ENCODE assay signal across 20 cellular contexts in genomic region chr13:104105418-104106355, GRCh38.
DNase-seq lines count a peak whose midpoint lies in the region; ATAC-seq, FAIRE-seq and TF ChIP-seq lines count a peak whose summit lies in the region.
"Had no signal": no experiment of that assay in that cellular context is flagged by ENCODE, and none has a peak within 500 bp of the region (broad histone marks: within the 10 kb centered on the region; RNA-seq: fewer than 3 reads in every experiment).

No MANE protein-coding gene starts in this region.

- ATAC-seq in esophagus mucosa: no peak
- ATAC-seq in stimulated activated naive CD8-positive, alpha-beta T cell treated with anti-CD3 and anti-CD28 coated beads, Interleukin-15, Interleukin-2, amounts not matched to agents 100 U/mL and 50 U/mL, for 24 hours: no peak

- H3K9me3 Mint-ChIP-seq in mesothelial cell of epicardium (peaks cover 22% of the 10 kb centered on the region), type B pancreatic cell (peaks cover 14% of the 10 kb centered on the region)

- H3K4me1 ChIP-seq in breast epithelium (no peaks in the 10 kb centered on the region), mammary epithelial cell (ENCODE audit: insufficient read depth, low read length) (no peaks in the 10 kb centered on the region), endothelial cell of umbilical vein (ENCODE audit: control insufficient read depth, extremely low read depth, insufficient read depth, low read length) (peaks cover 27% of the 10 kb centered on the region)

- H4K20me1 ChIP-seq in mammary epithelial cell (ENCODE audit: insufficient read depth, low read length): no peaks in the 10 kb centered on the region
- no peaks in the 10 kb centered on the region for H4K20me1 ChIP-seq in endothelial cell of umbilical vein (replicated peaks; ENCODE audit: control insufficient read depth, extremely low read depth, insufficient read depth, low read length)

- H3K27me3 ChIP-seq in breast epithelium (no peaks in the 10 kb centered on the region), mammary epithelial cell (ENCODE audit: insufficient read depth, low read length) (no peaks in the 10 kb centered on the region), endothelial cell of umbilical vein (ENCODE audit: control insufficient read depth in 2 of 2, insufficient read depth in 2 of 2, low read length in 2 of 2) (no peaks in the 10 kb centered on the region)

- H3K9ac ChIP-seq in mammary epithelial cell (ENCODE audit: insufficient read depth, low read length): no peak overlapping the region
- H3K9ac ChIP-seq in endothelial cell of umbilical vein (replicated peaks; ENCODE audit: extremely low read depth, insufficient read depth, low read length): peak overlapping the region; percentile 88

- H3K27me3 Mint-ChIP-seq in mesothelial cell of epicardium (ENCODE audit: low read depth) (no peaks in the 10 kb centered on the region), type B pancreatic cell (no peaks in the 10 kb centered on the region)
- H3K27me3 Mint-ChIP-seq: B cell; CD4-positive, alpha-beta T cell had no signal

- TF ChIP-seq CTCF in breast epithelium (IDR thresholded peaks at IDR 0.05): no peak
- no peak for TF ChIP-seq CTCF in mammary epithelial cell (conservative IDR thresholded peaks at IDR 0.05 in 1 of 2, IDR thresholded peaks at IDR 0.05 in 1 of 2; ENCODE audit: extremely low read depth in 1 of 2, insufficient read depth in 1 of 2, low read depth in 1 of 2, low read length in 2 of 2)
- no peak for TF ChIP-seq CTCF in endothelial cell of umbilical vein (IDR thresholded peaks at IDR 0.05; ENCODE audit: extremely low read depth in 1 of 2, insufficient read depth in 1 of 2, low read depth in 1 of 2, low read length in 2 of 2)
- no peak for TF ChIP-seq CTCF in mesothelial cell of epicardium (IDR thresholded peaks at IDR 0.05; ENCODE audit: unreplicated experiment)
- TF ChIP-seq CTCF in type B pancreatic cell (conservative IDR thresholded peaks at IDR 0.05): no peak

- BruUV-seq in mammary epithelial cell (replicated peaks; lab: Mats Ljungman, UMichigan) (no TSS peak), endothelial cell of umbilical vein (replicated peaks; lab: Mats Ljungman, UMichigan) (no TSS peak)

- peak overlapping the region; percentile 60 for H3K27ac ChIP-seq in breast epithelium
- no peak overlapping the region for H3K27ac ChIP-seq in mammary epithelial cell (ENCODE audit: insufficient read depth, low read depth, low read length)
- H3K27ac ChIP-seq in endothelial cell of umbilical vein (ENCODE audit: insufficient read depth, low read depth, low read length): peak overlapping the region; percentile 98
- H3K27ac ChIP-seq: 22Rv1 had no signal

- TF ChIP-seq POLR2A in breast epithelium (IDR thresholded peaks at IDR 0.05): no peak
- TF ChIP-seq POLR2A in endothelial cell of umbilical vein (IDR thresholded peaks at IDR 0.05; ENCODE audit: low read depth, low read length): no peak

- peaks cover 27% of the 10 kb centered on the region for H3K4me1 Mint-ChIP-seq in mesothelial cell of epicardium
- H3K4me1 Mint-ChIP-seq in type B pancreatic cell (ENCODE audit: unreplicated experiment): peaks cover 5% of the 10 kb centered on the region
- H3K4me1 Mint-ChIP-seq: B cell had no signal

- no peaks in the 10 kb centered on the region for H3K9me3 ChIP-seq in breast epithelium
- H3K9me3 ChIP-seq in mammary epithelial cell (replicated peaks; ENCODE audit: insufficient read depth, low read length): peaks cover 3% of the 10 kb centered on the region
- no peaks in the 10 kb centered on the region for H3K9me3 ChIP-seq in endothelial cell of umbilical vein (replicated peaks; ENCODE audit: control insufficient read depth, insufficient read depth, low read length)

- no peak overlapping the region for H3K4me3 Mint-ChIP-seq in mesothelial cell of epicardium
- no peak overlapping the region for H3K4me3 Mint-ChIP-seq in type B pancreatic cell
- H3K4me3 Mint-ChIP-seq: B cell; CD4-positive, alpha-beta T cell had no signal

- in situ Hi-C loops in mammary epithelial cell (cut with MboI; ENCODE audit: low sequenced_read_pairs in 2 of 2): no loop called here

- H3K36me3 Mint-ChIP-seq in mesothelial cell of epicardium (peaks cover 17% of the 10 kb centered on the region), type B pancreatic cell (no peaks in the 10 kb centered on the region)

- 24% methylated on average over 7 of the region's 7 CpGs for WGBS in mammary epithelial cell (ENCODE audit: low coverage, missing lambda C conversion rate)

- intact Hi-C loops in breast epithelium (cut with DNase I; ENCODE audit: low total_unique reads) (no loop called here), mammary epithelial cell (cut with micrococcal nuclease) (no loop called here), endothelial cell of umbilical vein (cut with micrococcal nuclease) (loop anchor here (1.0 to 10.0 kb wide), 11 partner anchors 81 to 1407 kb away; no protein-coding TSS in a partner anchor)

- H3K27ac Mint-ChIP-seq in mesothelial cell of epicardium (peak overlapping the region; percentile 95), type B pancreatic cell (peak overlapping the region; percentile 69)
- H3K27ac Mint-ChIP-seq: B cell; CD4-positive, alpha-beta T cell had no signal

- peak in 1 of 2 donors; percentile 20 for DNase-seq in breast epithelium (ENCODE audit: low spot score in 2 of 2)
- no peak for DNase-seq in mammary epithelial cell
- peak; percentile 4 for DNase-seq in endothelial cell of umbilical vein (ENCODE audit: low read depth, low spot score)
- DNase-seq in mesothelial cell of epicardium (ENCODE audit: low spot score in 2 of 2, unreplicated experiment in 2 of 2): no peak
- no peak for DNase-seq in type B pancreatic cell (ENCODE audit: extremely low spot score, unreplicated experiment)
- no peak for DNase-seq in stimulated activated naive CD8-positive, alpha-beta T cell treated with anti-CD3 and anti-CD28 coated beads, Interleukin-15, Interleukin-2, amounts not matched to agents 100 U/mL and 50 U/mL, for 24 hours
- no peak for DNase-seq in NCI-H748 (lab: John Stamatoyannopoulos, UW; ENCODE audit: unreplicated experiment)
- DNase-seq: CD4-positive, alpha-beta T cell; DMS79 treated with DMSO at 0.1 percent for 48 hours; HCEC 1CT; KBM-7; NCI-H1436; NCI-H2029; NCI-H2171; NCI-H82; SHP77 treated with DMSO at 0.1 percent for 48 hours had no signal

- dilution Hi-C loops in mammary epithelial cell (cut with HindIII; ENCODE audit: low sequenced_read_pairs) (no loop called here), endothelial cell of umbilical vein (cut with MboI; ENCODE audit: extremely low pct_ligation_motif_present, low sequenced_read_pairs) (no loop called here)

- H3K36me3 ChIP-seq in breast epithelium: no peaks in the 10 kb centered on the region
- H3K36me3 ChIP-seq in mammary epithelial cell (ENCODE audit: insufficient read depth, low read length): no peaks in the 10 kb centered on the region
- H3K36me3 ChIP-seq in endothelial cell of umbilical vein (ENCODE audit: control insufficient read depth in 2 of 2, extremely low read depth in 1 of 2, insufficient read depth in 2 of 2, low read length in 2 of 2): no peaks in the 10 kb centered on the region

- FAIRE-seq in endothelial cell of umbilical vein (lab: Jason Lieb, UNC): no peak
- FAIRE-seq: RCC 7860 had no signal

- POLR2A ChIA-PET in endothelial cell of umbilical vein (lab: Charles Lee): interaction anchor here (0.6 kb wide), 1 partner anchor 1772 kb away, joined by 3 read pairs; no protein-coding TSS in a partner anchor

- CTCF ChIA-PET in mammary epithelial cell (lab: Charles Lee; ENCODE audit: low non-redundant PET) (no interaction called here), endothelial cell of umbilical vein (lab: Charles Lee) (interaction anchor here (1.1 to 2.2 kb wide), 6 partner anchors 11 to 222 kb away, joined by 3 to 10 read pairs (median 3); no protein-coding TSS in a partner anchor)

- H3K79me2 ChIP-seq in mammary epithelial cell (ENCODE audit: insufficient read depth, low read length) (no peaks in the 10 kb centered on the region), endothelial cell of umbilical vein (ENCODE audit: control insufficient read depth, insufficient read depth, low read length) (no peaks in the 10 kb centered on the region)

- H2AFZ ChIP-seq in mammary epithelial cell (ENCODE audit: low read depth, low read length) (no peak overlapping the region), endothelial cell of umbilical vein (ENCODE audit: low read depth, low read length) (peak overlapping the region; percentile 76)

- H3K4me2 ChIP-seq in mammary epithelial cell (ENCODE audit: insufficient read depth, low read depth, low read length) (no peak overlapping the region), endothelial cell of umbilical vein (ENCODE audit: insufficient read depth, low read length) (peak overlapping the region; percentile 57)

- H3K4me3 ChIP-seq in breast epithelium (no peak overlapping the region), mammary epithelial cell (replicated peaks in 1 of 3; ENCODE audit: insufficient read depth in 1 of 3, low read depth in 2 of 3, low read length in 3 of 3) (no peak overlapping the region), endothelial cell of umbilical vein (replicated peaks in 1 of 3; ENCODE audit: insufficient read depth in 1 of 3, low read depth in 1 of 3, low read length in 3 of 3) (no peak overlapping the region)

- H3K9me1 ChIP-seq in endothelial cell of umbilical vein (replicated peaks; ENCODE audit: control insufficient read depth, extremely low read depth, insufficient read depth, low read length): no peaks in the 10 kb centered on the region

TF ChIP-seq in endothelial cell of umbilical vein, 7 proteins besides CTCF, POLR2A, EP300 and RAD21:
- TF ChIP-seq GATA2 (IDR thresholded peaks at IDR 0.05; ENCODE audit: insufficient read depth, insufficient read length, low read depth, low read length) (no peak), MYC (IDR thresholded peaks at IDR 0.05; ENCODE audit: low read depth, low read length) (no peak), JUN (IDR thresholded peaks at IDR 0.05; ENCODE audit: borderline replicate concordance, insufficient read depth, insufficient read length, low read depth) (no peak), POLR2AphosphoS5 (IDR thresholded peaks at IDR 0.05; ENCODE audit: insufficient read depth, low read depth, low read length) (no peak), EZH2 (IDR thresholded peaks at IDR 0.05; ENCODE audit: borderline replicate concordance, low read depth, low read length, severe bottlenecking) (no peak), FOS (IDR thresholded peaks at IDR 0.05; ENCODE audit: borderline replicate concordance, insufficient read depth, low read length) (no peak), MAX (IDR thresholded peaks at IDR 0.05; ENCODE audit: insufficient read depth, insufficient read length) (no peak)
TF ChIP-seq in endothelial cell of umbilical vein: peak in this region for 0.
